2 cellular contexts compared by ENCODE assay signal in the genomic region with DNA sequence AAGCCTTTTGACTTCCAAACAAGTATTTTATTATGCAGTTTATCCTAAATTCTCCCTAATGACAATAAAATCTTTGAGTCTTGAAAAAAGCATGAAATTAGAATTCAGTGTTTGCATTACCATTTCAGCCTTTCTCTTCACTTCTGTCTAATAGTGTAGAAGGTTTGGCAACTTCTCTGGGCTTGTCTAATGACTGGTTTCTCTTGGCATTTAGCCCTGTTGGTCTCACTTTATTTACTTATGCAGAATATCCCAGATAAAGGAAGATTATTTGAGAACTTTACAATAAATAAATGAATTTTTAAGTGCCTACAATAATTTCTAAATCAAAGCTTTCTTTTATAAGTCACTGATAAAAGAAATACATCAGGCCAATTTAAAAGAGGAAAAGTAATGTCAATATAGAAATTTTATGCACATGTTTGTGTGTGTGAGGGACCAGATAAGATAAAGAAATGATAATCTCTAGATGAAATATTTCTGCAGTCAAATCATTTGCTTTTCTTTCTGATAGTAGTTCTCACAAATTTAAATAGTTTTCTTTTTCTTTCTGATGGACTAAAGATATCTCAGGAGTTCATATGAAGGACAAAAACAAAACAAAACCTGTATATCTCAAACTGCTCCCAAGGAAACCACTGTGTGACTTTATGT.
TF ChIP-seq lines count a peak whose summit lies in the region.

No MANE protein-coding gene starts in this region.

TF ChIP-seq in HEK293, 187 proteins besides CTCF, POLR2A, EP300 and RAD21 (continued from another document):
- TF ChIP-seq, protein P1, sequence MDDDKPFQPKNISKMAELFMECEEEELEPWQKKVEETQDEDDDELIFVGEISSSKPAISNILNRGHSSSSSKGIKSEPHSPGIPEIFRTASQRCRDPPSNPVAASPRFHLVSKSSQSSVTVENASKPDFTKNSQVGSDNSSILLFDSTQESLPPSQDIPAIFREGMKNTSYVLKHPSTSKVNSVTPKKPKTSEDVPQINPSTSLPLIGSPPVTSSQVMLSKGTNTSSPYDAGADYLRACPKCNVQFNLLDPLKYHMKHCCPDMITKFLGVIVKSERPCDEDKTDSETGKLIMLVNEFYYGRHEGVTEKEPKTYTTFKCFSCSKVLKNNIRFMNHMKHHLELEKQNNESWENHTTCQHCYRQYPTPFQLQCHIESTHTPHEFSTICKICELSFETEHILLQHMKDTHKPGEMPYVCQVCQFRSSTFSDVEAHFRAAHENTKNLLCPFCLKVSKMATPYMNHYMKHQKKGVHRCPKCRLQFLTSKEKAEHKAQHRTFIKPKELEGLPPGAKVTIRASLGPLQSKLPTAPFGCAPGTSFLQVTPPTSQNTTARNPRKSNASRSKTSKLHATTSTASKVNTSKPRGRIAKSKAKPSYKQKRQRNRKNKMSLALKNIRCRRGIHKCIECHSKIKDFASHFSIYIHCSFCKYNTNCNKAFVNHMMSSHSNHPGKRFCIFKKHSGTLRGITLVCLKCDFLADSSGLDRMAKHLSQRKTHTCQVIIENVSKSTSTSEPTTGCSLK (tag by site-specific recombination; IDR thresholded peaks at IDR 0.05): no peak
- TF ChIP-seq ZNF423 (tag by site-specific recombination; IDR thresholded peaks at IDR 0.05): no peak
- TF ChIP-seq ZXDB (tag by site-specific recombination; IDR thresholded peaks at IDR 0.05): peak; percentile 45; the same call in 1 of the 2 replicates
- no peak for TF ChIP-seq KLF1 (tag by site-specific recombination; IDR thresholded peaks at IDR 0.05)
- TF ChIP-seq ZNF843 (tag by site-specific recombination; IDR thresholded peaks at IDR 0.05): peak; percentile 64; the same call in 1 of the 2 replicates

TF ChIP-seq in SK-N-SH, 30 proteins besides CTCF, POLR2A, EP300 and RAD21 (continued from another document):
- no peak for TF ChIP-seq TCF12 (IDR thresholded peaks at IDR 0.05)
